8 cellular contexts compared by ENCODE assay signal in the genomic region with DNA sequence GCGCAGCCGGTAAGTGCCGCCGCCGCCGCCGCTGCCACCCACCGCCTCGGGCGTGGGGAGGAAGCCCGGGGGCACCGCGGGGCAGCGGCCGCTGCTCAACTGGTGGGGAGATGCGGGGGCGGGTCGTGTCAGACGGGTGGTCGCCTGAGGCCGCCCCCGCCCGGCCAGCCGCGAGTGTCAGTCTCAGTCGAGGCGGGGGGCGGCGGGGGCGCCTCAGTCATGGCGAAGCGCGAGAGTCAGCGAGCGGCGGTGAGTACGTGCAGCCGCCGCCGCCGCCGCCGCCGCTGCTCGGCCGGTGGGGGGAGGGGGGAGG.
DNase-seq lines count a peak whose midpoint lies in the region; ATAC-seq, FAIRE-seq and TF ChIP-seq lines count a peak whose summit lies in the region.

No MANE protein-coding gene starts in this region.

- no peak overlapping the region; the same call in 1 of the 2 replicates for H3K9ac ChIP-seq in HUES48 (ENCODE audit: low read depth, low read length)
- H3K9ac ChIP-seq in trophoblast cell (ENCODE audit: low read length): peak overlapping the region; percentile 79

- H3K14ac ChIP-seq in trophoblast cell (ENCODE audit: low read length): peak overlapping the region; percentile 63

- peak; percentile 34 for DNase-seq in SIG-M5 treated with dmso at 0.1 percent for 504 hours (lab: John Stamatoyannopoulos, UW; ENCODE audit: unreplicated experiment)
- no peak for DNase-seq in SIG-M5 (lab: John Stamatoyannopoulos, UW)
- no peak for DNase-seq in trophoblast cell
- DNase-seq in D721Med (ENCODE audit: insufficient read length, low spot score): no peak
- DNase-seq in NCI-H226: no peak

- H3K4me3 ChIP-seq in HUES48 (ENCODE audit: low read depth, low read length) (peak overlapping the region; percentile 87; the same call in 1 of the 2 replicates), ectodermal cell (ENCODE audit: insufficient read depth, low read depth, low read length) (peak overlapping the region; percentile 71), trophoblast cell (ENCODE audit: low read depth, low read length) (peak overlapping the region; percentile 97)

- WGBS in ectodermal cell, 2 experiments: 0% methylated on average over 46 of the region's 46 CpGs
- WGBS in trophoblast cell (ENCODE audit: extremely low coverage, insufficient coverage, insufficient read length): no CpG with 5 or more reads among the region's 46 CpGs

- no peak overlapping the region for H2BK120ac ChIP-seq in trophoblast cell (ENCODE audit: insufficient read depth, low read length, poor library complexity)

- H2AK5ac ChIP-seq in trophoblast cell (ENCODE audit: low read length): no peak overlapping the region

- FAIRE-seq in D721Med (lab: Jason Lieb, UNC): no peak

- peak overlapping the region; percentile 39 for H4K91ac ChIP-seq in trophoblast cell (ENCODE audit: low read depth, low read length)

- H3K4me1 ChIP-seq in HUES48 (ENCODE audit: control insufficient read depth, insufficient read depth, low read length) (peaks cover 20% of the 10 kb centered on the region; the same call in 1 of the 2 replicates), ectodermal cell (ENCODE audit: control insufficient read depth, insufficient read depth, low read length) (peaks cover 5% of the 10 kb centered on the region), trophoblast cell (ENCODE audit: control insufficient read depth in 1 of 2, insufficient read depth in 2 of 2, low read length in 2 of 2) (no peaks in the 10 kb centered on the region)

- peaks cover 8% of the 10 kb centered on the region for H3K79me2 ChIP-seq in trophoblast cell (ENCODE audit: control insufficient read depth, insufficient read depth, low read length, poor library complexity)

- H3K4ac ChIP-seq in trophoblast cell (ENCODE audit: low read depth, low read length): no peak overlapping the region

- peak overlapping the region; percentile 33 for H3K18ac ChIP-seq in trophoblast cell (ENCODE audit: low read length)

- H2BK5ac ChIP-seq in trophoblast cell (ENCODE audit: low read depth, low read length, poor library complexity): peak overlapping the region; percentile 74

- peaks cover 15% of the 10 kb centered on the region for H3K79me1 ChIP-seq in trophoblast cell (ENCODE audit: low read length)

- H3K4me2 ChIP-seq in trophoblast cell (ENCODE audit: low read length): peak overlapping the region; percentile 50

- no peak overlapping the region for H4K12ac ChIP-seq in trophoblast cell (ENCODE audit: low read depth, low read length)

- no peak overlapping the region for H2BK12ac ChIP-seq in trophoblast cell (ENCODE audit: low read length)

- H3K36me3 ChIP-seq in HUES48 (ENCODE audit: control insufficient read depth, insufficient read depth, low read length) (no peaks in the 10 kb centered on the region), ectodermal cell (ENCODE audit: control insufficient read depth, insufficient read depth, low read length) (no peaks in the 10 kb centered on the region), trophoblast cell (ENCODE audit: control insufficient read depth in 1 of 2, insufficient read depth in 2 of 2, low read length in 2 of 2) (peaks cover 1 to 2% of the 10 kb centered on the region in 2 experiments)

- no peak for ATAC-seq in GM18511 (IDR thresholded peaks at IDR 0.05; ENCODE audit: unreplicated experiment)

- H3K9me3 ChIP-seq in HUES48 (ENCODE audit: control insufficient read depth, insufficient read depth, low read length) (no peaks in the 10 kb centered on the region), ectodermal cell (ENCODE audit: control insufficient read depth, low read length) (no peaks in the 10 kb centered on the region), trophoblast cell (ENCODE audit: insufficient read depth, low read depth, low read length) (no peaks in the 10 kb centered on the region)

- H3K27me3 ChIP-seq in HUES48 (ENCODE audit: control insufficient read depth, insufficient read depth, low read length): no peaks in the 10 kb centered on the region
- H3K27me3 ChIP-seq in ectodermal cell (ENCODE audit: control insufficient read depth, insufficient read depth, low read length, poor library complexity, severe bottlenecking): no peaks in the 10 kb centered on the region
- no peaks in the 10 kb centered on the region for H3K27me3 ChIP-seq in trophoblast cell (ENCODE audit: insufficient read depth, low read length)

- no peak overlapping the region for H3K23ac ChIP-seq in trophoblast cell (ENCODE audit: low read length)

- H2AFZ ChIP-seq in trophoblast cell (ENCODE audit: insufficient read depth, low read length, poor library complexity): peak overlapping the region; percentile 21

- H4K8ac ChIP-seq in trophoblast cell (ENCODE audit: low read depth, low read length): no peak overlapping the region

- H3K27ac ChIP-seq in HUES48 (ENCODE audit: low read depth, low read length) (peak overlapping the region; percentile 97), ectodermal cell (ENCODE audit: insufficient read depth, low read depth, low read length, poor library complexity, severe bottlenecking) (no peak overlapping the region), trophoblast cell (ENCODE audit: low read depth, low read length) (peak overlapping the region; percentile 97)

- no peak for TF ChIP-seq CTCF in D721Med (IDR thresholded peaks at IDR 0.05; ENCODE audit: insufficient read depth, missing control alignments)
